ENCODE assay signal across 28 cellular contexts in genomic region chr17:49450181-49450580, GRCh38. TPM values are rescaled to one million over a fixed set of nuclear protein-coding genes. Genes with fewer than 3 reads are reported as not detected.
"Had no signal": no experiment of that assay in that cellular context is flagged by ENCODE, and none has a peak within 500 bp of the region (broad histone marks: within the 10 kb centered on the region; RNA-seq: fewer than 3 reads in every experiment).

No MANE protein-coding gene starts in this region.

- H3K4me1 Mint-ChIP-seq: mesothelial cell of epicardium, naive B cell had no signal

- H3K36me3 ChIP-seq: brain microvascular endothelial cell, gastroesophageal sphincter, neural progenitor cell, spleen, transverse colon had no signal

- H3K4me3 Mint-ChIP-seq: activated T-helper 1 cell treated with anti-CD3 and anti-CD28 coated beads, Interleukin-12 subunit alpha, Interleukin-12 subunit beta, Interleukin-2, Interleukin-4 antibody, amounts not matched to agents 30 ng/mL and 10 ng/mL and 1 ng/mL, durations not matched to agents 14 hours and 24 hours and 36 hours; effector memory CD8-positive, alpha-beta T cell; mesothelial cell of epicardium; naive B cell; neural progenitor cell; T-helper 1 cell treated with Interleukin-12 subunit alpha and Interleukin-12 subunit beta and Interleukin-4 antibody, amounts not matched to agents 30 μg/mL and 1 μg/mL, for 36 hours had no signal

- H3K9ac ChIP-seq: neural progenitor cell had no signal

- H3K27ac ChIP-seq: brain microvascular endothelial cell, gastroesophageal sphincter, neural progenitor cell, spleen, testis, transverse colon had no signal

- H3K9me3 ChIP-seq: gastroesophageal sphincter, spleen, testis, transverse colon had no signal

- H3K4me2 ChIP-seq: neural progenitor cell had no signal

- H3K4me1 ChIP-seq: gastroesophageal sphincter, testis, transverse colon had no signal

- H3K27me3 ChIP-seq: brain microvascular endothelial cell, neural progenitor cell, testis had no signal

- DNase-seq: activated CD4-positive, alpha-beta T cell treated with anti-CD3 and anti-CD28 coated beads, Interleukin-2, amount 50 U/mL, for 1 hour; activated CD4-positive, CD25-positive, alpha-beta regulatory T cell treated with anti-CD3 and anti-CD28 coated beads, Interleukin-2, amount 50 U/mL, for 72 hours; activated CD8-positive, alpha-beta memory T cell treated with anti-CD3 and anti-CD28 coated beads, Interleukin-2, amount 50 U/mL, for 4 hours; activated effector memory CD4-positive, alpha-beta T cell treated with anti-CD3 and anti-CD28 coated beads, Interleukin-2, amount 50 U/mL, for 16 hours; activated naive CD4-positive, alpha-beta T cell treated with anti-CD3 and anti-CD28 coated beads, Interleukin-2, amount 50 U/mL, for 16 hours; activated T-cell treated with anti-CD3 and anti-CD28 coated beads, Interleukin-2, amount 50 U/mL, for 1 hour; brain microvascular endothelial cell; cortex of kidney; effector memory CD8-positive, alpha-beta T cell; head of caudate nucleus; hippocampal formation; kidney; left colon; naive B cell; occipital lobe; right cardiac atrium; spleen; stimulated activated naive CD4-positive, alpha-beta T cell treated with Interleukin-2 at 50 U/mL for 16 hours; SW 1271; T1000; testis; transverse colon had no signal

- H3K36me3 Mint-ChIP-seq: mesothelial cell of epicardium, naive B cell, neural progenitor cell had no signal

- H3K27ac Mint-ChIP-seq: activated T-helper 1 cell treated with anti-CD3 and anti-CD28 coated beads, Interleukin-12 subunit alpha, Interleukin-12 subunit beta, Interleukin-2, Interleukin-4 antibody, amounts not matched to agents 30 ng/mL and 10 ng/mL and 1 ng/mL, durations not matched to agents 14 hours and 24 hours and 36 hours; mesothelial cell of epicardium; neural progenitor cell; T-helper 1 cell treated with Interleukin-12 subunit alpha and Interleukin-12 subunit beta and Interleukin-4 antibody, amounts not matched to agents 30 μg/mL and 1 μg/mL, for 36 hours had no signal

- H3K4me3 ChIP-seq: gastroesophageal sphincter, neural progenitor cell, spleen, testis, transverse colon had no signal

- H3K9me3 Mint-ChIP-seq: activated T-helper 1 cell treated with anti-CD3 and anti-CD28 coated beads, Interleukin-12 subunit alpha, Interleukin-12 subunit beta, Interleukin-2, Interleukin-4 antibody, amounts not matched to agents 30 ng/mL and 10 ng/mL and 1 ng/mL, durations not matched to agents 14 hours and 24 hours and 36 hours; effector memory CD8-positive, alpha-beta T cell; mesothelial cell of epicardium; naive B cell; neural progenitor cell; T-helper 1 cell treated with Interleukin-12 subunit alpha and Interleukin-12 subunit beta and Interleukin-4 antibody, amounts not matched to agents 30 μg/mL and 1 μg/mL, for 36 hours had no signal

RNA-seq across cellular contexts. Expression of gene NGFR, which starts 44.9 kb away (rescaled TPM):
- total RNA-seq: activated CD8-positive, alpha-beta memory T cell treated with anti-CD3 and anti-CD28 coated beads for 36 hours had no signal
